13 cellular contexts compared by ENCODE assay signal in genomic region chr10:10642741-10643280, GRCh38.
DNase-seq lines count a peak whose midpoint lies in the region; ATAC-seq and TF ChIP-seq lines count a peak whose summit lies in the region.
"Had no signal": no experiment of that assay in that cellular context is flagged by ENCODE, and none has a peak within 500 bp of the region (broad histone marks: within the 10 kb centered on the region; RNA-seq: fewer than 3 reads in every experiment).

No MANE protein-coding gene starts in this region.

- H4K20me1 ChIP-seq in fibroblast of lung (ENCODE audit: control insufficient read depth, extremely low read depth, insufficient read depth, low read length) (no peaks in the 10 kb centered on the region), PC-9 (ENCODE audit: insufficient read depth) (no peaks in the 10 kb centered on the region)

- no TSS peak for BruUV-seq in PC-9 (replicated peaks; lab: Mats Ljungman, UMichigan)

- no peak overlapping the region for H3K9ac ChIP-seq in fibroblast of lung (ENCODE audit: insufficient read depth, low read length)
- no peak overlapping the region for H3K9ac ChIP-seq in stomach smooth muscle (ENCODE audit: low read length in 2 of 2)

- H3K36me3 ChIP-seq in fibroblast of lung (ENCODE audit: control insufficient read depth, insufficient read depth, low read length) (no peaks in the 10 kb centered on the region), left lung (no peaks in the 10 kb centered on the region), stomach smooth muscle (ENCODE audit: control insufficient read depth in 2 of 2, insufficient read depth in 2 of 2, low read length in 2 of 2) (no peaks in the 10 kb centered on the region), PC-9 (ENCODE audit: low read depth) (no peaks in the 10 kb centered on the region)

- no peaks in the 10 kb centered on the region for H3K27me3 ChIP-seq in fibroblast of lung (ENCODE audit: control insufficient read depth, insufficient read depth, low read length)
- H3K27me3 ChIP-seq in left lung: no peaks in the 10 kb centered on the region
- no peaks in the 10 kb centered on the region for H3K27me3 ChIP-seq in stomach smooth muscle (ENCODE audit: control insufficient read depth in 1 of 2, insufficient read depth in 2 of 2, low read length in 2 of 2)
- peaks cover 33% of the 10 kb centered on the region for H3K27me3 ChIP-seq in PC-9 (ENCODE audit: insufficient read depth, low read depth)

- POLR2A ChIA-PET in activated CD8-positive, alpha-beta T cell treated with anti-CD3 and anti-CD28 coated beads for 36 hours (lab: Charles Lee): no interaction called here
- POLR2A ChIA-PET in PC-9 (lab: Charles Lee; ENCODE audit: unreplicated experiment): no interaction called here

- CTCF ChIA-PET in activated CD8-positive, alpha-beta T cell treated with anti-CD3 and anti-CD28 coated beads for 36 hours (lab: Charles Lee): no interaction called here
- CTCF ChIA-PET in PC-9 (lab: Charles Lee): no interaction called here

- H3K9me3 ChIP-seq in fibroblast of lung (ENCODE audit: control insufficient read depth, insufficient read depth, low read depth, low read length) (no peaks in the 10 kb centered on the region), left lung (no peaks in the 10 kb centered on the region), stomach smooth muscle (ENCODE audit: control insufficient read depth in 2 of 2, low read length in 2 of 2) (no peaks in the 10 kb centered on the region), PC-9 (ENCODE audit: insufficient read depth, low read depth) (no peaks in the 10 kb centered on the region)

- no peaks in the 10 kb centered on the region for H3K9me3 Mint-ChIP-seq in activated CD8-positive, alpha-beta T cell treated with anti-CD3 and anti-CD28 coated beads for 36 hours
- H3K9me3 Mint-ChIP-seq: activated T-helper 17 cell treated with anti-CD3 and anti-CD28 coated beads, Interleukin-2, amount 50 U/mL, for 72 hours; natural killer cell had no signal

- TF ChIP-seq CTCF in fibroblast of lung (conservative IDR thresholded peaks at IDR 0.05 in 1 of 2, IDR thresholded peaks at IDR 0.05 in 1 of 2; ENCODE audit: low read depth in 1 of 2, low read length in 2 of 2) (no peak), left lung (IDR thresholded peaks at IDR 0.05) (no peak), PC-9 (conservative IDR thresholded peaks at IDR 0.05) (no peak)
- no peak for TF ChIP-seq CTCF in activated CD8-positive, alpha-beta T cell treated with anti-CD3 and anti-CD28 coated beads for 36 hours (IDR thresholded peaks at IDR 0.05)

- intact Hi-C loops in left lung (cut with DNase I) (no loop called here), PC-9 (cut with micrococcal nuclease; ENCODE audit: unreplicated experiment) (no loop called here)
- intact Hi-C loops in activated CD8-positive, alpha-beta T cell treated with anti-CD3 and anti-CD28 coated beads for 36 hours (cut with micrococcal nuclease): no loop called here

- peak; percentile 98 for ATAC-seq in left lung
- no peak for ATAC-seq in activated CD8-positive, alpha-beta T cell treated with anti-CD3 and anti-CD28 coated beads for 36 hours
- ATAC-seq: activated T-helper 17 cell treated with anti-CD3 and anti-CD28 coated beads, Interleukin-2, amount 50 U/mL, for 72 hours; natural killer cell had no signal

- peaks cover 7% of the 10 kb centered on the region for H3K27me3 Mint-ChIP-seq in activated CD8-positive, alpha-beta T cell treated with anti-CD3 and anti-CD28 coated beads for 36 hours

- no peaks in the 10 kb centered on the region for H3K9me2 ChIP-seq in PC-9 (ENCODE audit: insufficient read depth)

- H3K79me2 ChIP-seq in fibroblast of lung (ENCODE audit: control insufficient read depth, insufficient read depth, low read length) (no peaks in the 10 kb centered on the region), PC-9 (ENCODE audit: low read depth) (no peaks in the 10 kb centered on the region)

- H3K4me1 Mint-ChIP-seq in activated CD8-positive, alpha-beta T cell treated with anti-CD3 and anti-CD28 coated beads for 36 hours (ENCODE audit: low read depth): no peaks in the 10 kb centered on the region
- H3K4me1 Mint-ChIP-seq: activated T-helper 17 cell treated with anti-CD3 and anti-CD28 coated beads, Interleukin-2, amount 50 U/mL, for 72 hours; natural killer cell had no signal

- H3K36me3 Mint-ChIP-seq in activated CD8-positive, alpha-beta T cell treated with anti-CD3 and anti-CD28 coated beads for 36 hours (ENCODE audit: low read depth): no peaks in the 10 kb centered on the region
- H3K36me3 Mint-ChIP-seq: natural killer cell had no signal

- no peak overlapping the region for H3K4me3 Mint-ChIP-seq in activated CD8-positive, alpha-beta T cell treated with anti-CD3 and anti-CD28 coated beads for 36 hours
- H3K4me3 Mint-ChIP-seq: activated T-helper 17 cell treated with anti-CD3 and anti-CD28 coated beads, Interleukin-2, amount 50 U/mL, for 72 hours; natural killer cell had no signal

- H3K27ac ChIP-seq in fibroblast of lung (ENCODE audit: insufficient read depth, low read length) (no peak overlapping the region), left lung (peak overlapping the region in 1 of 2 donors; percentile 17), stomach smooth muscle (ENCODE audit: low read length) (peak overlapping the region; percentile 2), PC-9 (no peak overlapping the region)

- peak; percentile 76 for DNase-seq in LHCN-M2 (ENCODE audit: low read depth)
- peak; percentile 8 to 87 for DNase-seq in fibroblast of lung (ENCODE audit: low read depth in 2 of 2)
- DNase-seq in left lung: peak; percentile 71 to 80
- no peak for DNase-seq in NCI-H446 (lab: John Stamatoyannopoulos, UW)
- DNase-seq in activated CD4-positive, alpha-beta T cell treated with anti-CD3 and anti-CD28 coated beads, Interleukin-2, amount 50 U/mL, for 48 hours: no peak
- no peak for DNase-seq in activated CD8-positive, alpha-beta T cell treated with anti-CD3 and anti-CD28 coated beads for 36 hours
- DNase-seq in PC-9: no peak
- DNase-seq: DMS79, GOT3, MM.1S, natural killer cell had no signal

- no peak overlapping the region for H3K4me2 ChIP-seq in fibroblast of lung (ENCODE audit: extremely low read depth, insufficient read depth, low read length)
- no peak overlapping the region for H3K4me2 ChIP-seq in PC-9

- no peaks in the 10 kb centered on the region for H3F3A ChIP-seq in PC-9 (ENCODE audit: insufficient read depth, low read depth)

- no peak overlapping the region for H2AFZ ChIP-seq in fibroblast of lung (ENCODE audit: low read length)
- no peak overlapping the region for H2AFZ ChIP-seq in PC-9

- H3K4me3 ChIP-seq in fibroblast of lung (replicated peaks in 1 of 4; ENCODE audit: control extremely low read depth in 1 of 4, insufficient read depth in 1 of 4, low read depth in 3 of 4, low read length in 4 of 4): no peak overlapping the region
- no peak overlapping the region for H3K4me3 ChIP-seq in left lung
- no peak overlapping the region for H3K4me3 ChIP-seq in stomach smooth muscle (ENCODE audit: low read length in 2 of 2)
- H3K4me3 ChIP-seq in PC-9: no peak overlapping the region

- no peaks in the 10 kb centered on the region for H3K4me1 ChIP-seq in fibroblast of lung (ENCODE audit: control insufficient read depth, extremely low read depth, insufficient read depth, low read length)
- peaks cover 0 to 18% of the 10 kb centered on the region in 2 donors for H3K4me1 ChIP-seq in left lung
- peaks cover 15% of the 10 kb centered on the region for H3K4me1 ChIP-seq in stomach smooth muscle (ENCODE audit: control insufficient read depth, insufficient read depth, low read length)
- no peaks in the 10 kb centered on the region for H3K4me1 ChIP-seq in PC-9 (replicated peaks; ENCODE audit: insufficient read depth)

- no peak overlapping the region for H3K27ac Mint-ChIP-seq in activated CD8-positive, alpha-beta T cell treated with anti-CD3 and anti-CD28 coated beads for 36 hours
- H3K27ac Mint-ChIP-seq: activated T-helper 17 cell treated with anti-CD3 and anti-CD28 coated beads, Interleukin-2, amount 50 U/mL, for 72 hours; natural killer cell had no signal

Comparison
In these comparisons a context has a peak if more than half of its experiments do, and no peak if none do; other contexts are left out.
1. DNase-seq: peak in LHCN-M2 (single experiment), fibroblast of lung (2 of 2) and left lung (2 of 2); none in NCI-H446 (0 of 2), activated CD4-positive, alpha-beta T cell treated with anti-CD3 and anti-CD28 coated beads, Interleukin-2, amount 50 U/mL, for 48 hours (0 of 2), activated CD8-positive, alpha-beta T cell treated with anti-CD3 and anti-CD28 coated beads for 36 hours (single experiment) and PC-9 (0 of 2).